Comparison of ENCODE assay signal across 18 cellular contexts in the genomic region with DNA sequence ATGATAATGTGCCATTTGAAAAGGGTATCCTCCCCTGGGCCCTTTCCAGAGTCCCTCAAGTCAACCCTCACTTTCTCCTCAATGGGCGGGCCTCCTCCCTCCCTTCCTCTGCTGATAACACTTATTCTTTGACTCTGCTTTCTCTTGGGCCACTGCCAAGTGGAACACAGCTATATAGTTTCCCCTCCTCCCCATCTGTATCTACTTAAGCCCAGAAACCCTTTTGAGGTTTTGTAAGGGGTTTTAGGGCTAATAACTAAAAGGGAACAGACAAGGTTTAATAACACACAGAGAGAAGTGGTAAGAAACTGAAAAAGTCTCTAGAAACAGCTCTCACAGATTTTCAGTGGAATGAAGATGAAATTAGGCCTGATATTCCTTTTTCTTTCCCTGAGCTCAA.
DNase-seq lines count a peak whose midpoint lies in the region; ATAC-seq, FAIRE-seq and TF ChIP-seq lines count a peak whose summit lies in the region.
"Had no signal": no experiment of that assay in that cellular context is flagged by ENCODE, and none has a peak within 500 bp of the region (broad histone marks: within the 10 kb centered on the region; RNA-seq: fewer than 3 reads in every experiment).

No MANE protein-coding gene starts in this region.

- CTCF ChIA-PET in A549 (lab: Yijun Ruan, JAX): no interaction called here

- no peaks in the 10 kb centered on the region for H3K4me1 ChIP-seq in A549
- H3K4me1 ChIP-seq: SJSA1 had no signal

- POLR2A ChIA-PET in A549 (lab: Yijun Ruan, JAX): no interaction called here

- TF ChIP-seq EP300 in A549 (IDR thresholded peaks at IDR 0.05): no peak

- no peak for TF ChIP-seq RAD21 in A549 (conservative IDR thresholded peaks at IDR 0.05 in 1 of 2, IDR thresholded peaks at IDR 0.05 in 1 of 2)

- H3K4me2 ChIP-seq in A549: no peak overlapping the region

- TF ChIP-seq CTCF in A549 (IDR thresholded peaks at IDR 0.05): no peak

- no peak overlapping the region for H3K4me3 ChIP-seq in A549
- H3K4me3 ChIP-seq: K562, SJSA1 had no signal

- 15% methylated on average over 1 of the region's 1 CpG for WGBS in A549 (ENCODE audit: missing lambda C conversion rate)

- H3K27ac ChIP-seq in A549: no peak overlapping the region
- H3K27ac ChIP-seq: SJSA1 had no signal

- FAIRE-seq in A549 (lab: Jason Lieb, UNC): peak; percentile 18
- FAIRE-seq: D721Med, K562 had no signal

- ATAC-seq in A549 (no peak), GM18498 (IDR thresholded peaks at IDR 0.05; ENCODE audit: unreplicated experiment) (peak; percentile 76), HG02885 (IDR thresholded peaks at IDR 0.05; ENCODE audit: poor library complexity, unreplicated experiment) (peak; percentile 45), GM21381 (IDR thresholded peaks at IDR 0.05; ENCODE audit: unreplicated experiment) (no peak)
- ATAC-seq: K562 had no signal

- no peak for DNase-seq in A549 (ENCODE audit: low read depth in 1 of 2, low spot score in 1 of 2)
- peak; percentile 84 for DNase-seq in NCI-H524 treated with DMSO at 0.1 percent for 48 hours (lab: John Stamatoyannopoulos, UW)
- no peak for DNase-seq in nucleus accumbens (lab: John Stamatoyannopoulos, UW)
- DNase-seq in GM19238 (ENCODE audit: insufficient read length, low spot score): no peak
- DNase-seq in NCI-H446 treated with DMSO at 0.1 percent for 48 hours (lab: John Stamatoyannopoulos, UW): no peak
- DNase-seq: ACHN; CD4-positive, alpha-beta memory T cell; EL; NCI-H146; NCI-H2107; NK-92 treated with Interleukin-12 subunit alpha and Interleukin-12 subunit beta, amount 100 ng/mL, for 24 hours; T-helper 1 cell had no signal

- H3K9me3 ChIP-seq in A549: no peaks in the 10 kb centered on the region
- H3K9me3 ChIP-seq: SJSA1 had no signal

- TF ChIP-seq POLR2A in A549 (IDR thresholded peaks at IDR 0.05; ENCODE audit: low read length): no peak

TF ChIP-seq in A549, 52 proteins besides CTCF, POLR2A, EP300 and RAD21:
- TF ChIP-seq FOXS1 (CRISPR knock-in tag; IDR thresholded peaks at IDR 0.05): no peak
- TF ChIP-seq TFCP2L1 (CRISPR knock-in tag; IDR thresholded peaks at IDR 0.05): no peak
- TF ChIP-seq FOSB (CRISPR knock-in tag; IDR thresholded peaks at IDR 0.05): no peak
- no peak for TF ChIP-seq TP53 (CRISPR knock-in tag; IDR thresholded peaks at IDR 0.05)
- no peak for TF ChIP-seq NFE2L2 (conservative IDR thresholded peaks at IDR 0.05; ENCODE audit: low read length)
- TF ChIP-seq EHMT2 (IDR thresholded peaks at IDR 0.05; ENCODE audit: low read depth): no peak
- no peak for TF ChIP-seq MAZ (IDR thresholded peaks at IDR 0.05; ENCODE audit: borderline replicate concordance, low read depth, low read length)
- TF ChIP-seq, protein P1, sequence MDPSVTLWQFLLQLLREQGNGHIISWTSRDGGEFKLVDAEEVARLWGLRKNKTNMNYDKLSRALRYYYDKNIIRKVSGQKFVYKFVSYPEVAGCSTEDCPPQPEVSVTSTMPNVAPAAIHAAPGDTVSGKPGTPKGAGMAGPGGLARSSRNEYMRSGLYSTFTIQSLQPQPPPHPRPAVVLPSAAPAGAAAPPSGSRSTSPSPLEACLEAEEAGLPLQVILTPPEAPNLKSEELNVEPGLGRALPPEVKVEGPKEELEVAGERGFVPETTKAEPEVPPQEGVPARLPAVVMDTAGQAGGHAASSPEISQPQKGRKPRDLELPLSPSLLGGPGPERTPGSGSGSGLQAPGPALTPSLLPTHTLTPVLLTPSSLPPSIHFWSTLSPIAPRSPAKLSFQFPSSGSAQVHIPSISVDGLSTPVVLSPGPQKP (IDR thresholded peaks at IDR 0.05; ENCODE audit: low read depth, low read length): no peak
- no peak for TF ChIP-seq SMC3 (IDR thresholded peaks at IDR 0.05)
- TF ChIP-seq, protein P2, sequence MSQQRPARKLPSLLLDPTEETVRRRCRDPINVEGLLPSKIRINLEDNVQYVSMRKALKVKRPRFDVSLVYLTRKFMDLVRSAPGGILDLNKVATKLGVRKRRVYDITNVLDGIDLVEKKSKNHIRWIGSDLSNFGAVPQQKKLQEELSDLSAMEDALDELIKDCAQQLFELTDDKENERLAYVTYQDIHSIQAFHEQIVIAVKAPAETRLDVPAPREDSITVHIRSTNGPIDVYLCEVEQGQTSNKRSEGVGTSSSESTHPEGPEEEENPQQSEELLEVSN (IDR thresholded peaks at IDR 0.05; ENCODE audit: borderline replicate concordance, low read depth): no peak
- no peak for TF ChIP-seq KDM1A (IDR thresholded peaks at IDR 0.05; ENCODE audit: low read depth)

Comparison
In these comparisons a context has a peak if more than half of its experiments do, and no peak if none do; other contexts are left out.
1. ATAC-seq: peak in GM18498 (single experiment) and HG02885 (single experiment); none in A549 (0 of 2) and GM21381 (single experiment).